Comparison of ENCODE assay signal across 9 cellular contexts in the genomic region with DNA sequence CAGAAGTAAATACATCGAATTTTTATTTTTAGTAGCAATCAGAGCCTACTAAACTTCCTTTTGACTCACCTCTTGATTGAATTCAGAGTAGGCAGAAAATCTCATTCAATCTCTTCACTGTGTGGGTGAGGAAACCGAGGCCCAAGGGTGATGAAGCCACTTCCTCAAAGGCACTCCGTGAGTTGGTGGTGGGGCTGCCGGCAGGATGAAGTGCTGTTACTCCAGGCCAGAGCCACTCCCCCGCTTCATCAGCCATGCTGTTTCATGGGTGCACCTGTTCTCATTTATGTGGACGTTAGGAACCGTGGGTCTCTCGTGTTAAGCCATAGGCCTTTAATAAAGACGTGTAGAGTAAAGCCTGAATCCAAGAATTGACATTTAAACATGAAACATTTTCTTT. TPM values are rescaled to one million over a fixed set of nuclear protein-coding genes. Genes with fewer than 3 reads are reported as not detected.
DNase-seq lines count a peak whose midpoint lies in the region; ATAC-seq and TF ChIP-seq lines count a peak whose summit lies in the region.
"Had no signal": no experiment of that assay in that cellular context is flagged by ENCODE, and none has a peak within 500 bp of the region (broad histone marks: within the 10 kb centered on the region; RNA-seq: fewer than 3 reads in every experiment).

No MANE protein-coding gene starts in this region.

- DNase-seq in NCI-H510A treated with DMSO at 0.1 percent for 48 hours (lab: John Stamatoyannopoulos, UW) (peak; percentile 84), DMS79 (lab: John Stamatoyannopoulos, UW) (no peak), smooth muscle cell (lab: John Stamatoyannopoulos, UW; ENCODE audit: unreplicated experiment) (no peak), CD14-positive monocyte (ENCODE audit: low spot score) (no peak)
- peak; percentile 83 for DNase-seq in activated effector memory CD4-positive, alpha-beta T cell treated with anti-CD3 and anti-CD28 coated beads, Interleukin-2, amount 50 U/mL, for 16 hours
- DNase-seq in stimulated activated CD8-positive, alpha-beta memory T cell treated with anti-CD3 and anti-CD28 coated beads, Interleukin-15, amount 100 ng/mL, for 1 hour (ENCODE audit: low read depth), result peak; percentile 15
- DNase-seq: NCI-H1417 treated with DMSO at 0.1 percent for 48 hours had no signal

- WGBS in smooth muscle cell (ENCODE audit: low lambda C conversion rate), result 96% methylated on average over 9 of the region's 9 CpGs

- no peaks in the 10 kb centered on the region for H3K36me3 ChIP-seq in smooth muscle cell (ENCODE audit: low read depth)

- TF ChIP-seq CTCF in smooth muscle cell (IDR thresholded peaks at IDR 0.05; ENCODE audit: borderline replicate concordance, insufficient read depth, poor library complexity, severe bottlenecking) (no peak), CD14-positive monocyte (IDR thresholded peaks at IDR 0.05) (no peak)

- ATAC-seq in GM21381 (IDR thresholded peaks at IDR 0.05; ENCODE audit: unreplicated experiment) (peak; percentile 62), GM18498 (IDR thresholded peaks at IDR 0.05; ENCODE audit: unreplicated experiment) (no peak)

- H3K4me3 ChIP-seq in smooth muscle cell, result no peak overlapping the region

- H3K27ac Mint-ChIP-seq in CD14-positive monocyte, result no peak overlapping the region

- peaks cover 11% of the 10 kb centered on the region for H3K79me2 ChIP-seq in smooth muscle cell (ENCODE audit: low read depth)

- peaks cover 0 to 6% (median 1%) of the 10 kb centered on the region in 3 donors for H3K27me3 Mint-ChIP-seq in CD14-positive monocyte (ENCODE audit: low read depth in 3 of 3)

- H3K4me3 Mint-ChIP-seq in CD14-positive monocyte, result no peak overlapping the region

- H3K9me3 ChIP-seq in smooth muscle cell (replicated peaks; ENCODE audit: low read depth), result no peaks in the 10 kb centered on the region

- no peak overlapping the region for H3K9ac ChIP-seq in smooth muscle cell (ENCODE audit: low read depth)

- H3K9me3 Mint-ChIP-seq in CD14-positive monocyte, result no peaks in the 10 kb centered on the region

- H3K4me2 ChIP-seq in smooth muscle cell, result no peak overlapping the region

- H2AFZ ChIP-seq in smooth muscle cell (ENCODE audit: low read depth), result no peak overlapping the region

- no peaks in the 10 kb centered on the region for H3K4me1 ChIP-seq in smooth muscle cell (ENCODE audit: low read depth)

- no peak overlapping the region for H3K27ac ChIP-seq in smooth muscle cell (ENCODE audit: low read depth)

- no peaks in the 10 kb centered on the region for H3K27me3 ChIP-seq in smooth muscle cell (ENCODE audit: low read depth)

- H3K4me1 Mint-ChIP-seq in CD14-positive monocyte, result peaks cover 10% of the 10 kb centered on the region

- intact Hi-C loops in CD14-positive monocyte (cut with micrococcal nuclease), result no loop called here

- peaks cover 6% of the 10 kb centered on the region for H3F3A ChIP-seq in smooth muscle cell (ENCODE audit: low read depth)

- peaks cover 21% of the 10 kb centered on the region for H4K20me1 ChIP-seq in smooth muscle cell (ENCODE audit: low read depth)

- H3K36me3 Mint-ChIP-seq in CD14-positive monocyte, result peaks cover 6 to 29% of the 10 kb centered on the region in 2 donors

RNA-seq across cellular contexts. Expression of a gene that starts 13.2 kb away (rescaled TPM):
- 11.9 and 13.8 TPM in 2 replicates for total RNA-seq in smooth muscle cell
- polyA plus RNA-seq in smooth muscle cell, result 29.3 and 29.9 TPM in 2 replicates
- 10 to 100 TPM in 1 of 2 donors, 1 to 10 TPM in 1; 8.4 to 11.8 TPM for polyA plus RNA-seq in CD14-positive monocyte

RNA-seq across cellular contexts. Expression of a gene that starts 20.8 kb away (rescaled TPM):
- total RNA-seq in smooth muscle cell, result 37.5 and 276 TPM in 2 replicates
- polyA plus RNA-seq in smooth muscle cell (71.7 and 82.9 TPM in 2 replicates), CD14-positive monocyte (100 to 1,000 TPM; 130 to 227 TPM)

Comparison
In these comparisons a context has a peak if more than half of its experiments do, and no peak if none do; other contexts are left out.
1. DNase-seq: peak in NCI-H510A treated with DMSO at 0.1 percent for 48 hours (single experiment), activated effector memory CD4-positive, alpha-beta T cell treated with anti-CD3 and anti-CD28 coated beads, Interleukin-2, amount 50 U/mL, for 16 hours (single experiment) and stimulated activated CD8-positive, alpha-beta memory T cell treated with anti-CD3 and anti-CD28 coated beads, Interleukin-15, amount 100 ng/mL, for 1 hour (single experiment); none in DMS79 (single experiment), smooth muscle cell (single experiment) and CD14-positive monocyte (single experiment).